8 cellular contexts compared by ENCODE assay signal in the genomic region with DNA sequence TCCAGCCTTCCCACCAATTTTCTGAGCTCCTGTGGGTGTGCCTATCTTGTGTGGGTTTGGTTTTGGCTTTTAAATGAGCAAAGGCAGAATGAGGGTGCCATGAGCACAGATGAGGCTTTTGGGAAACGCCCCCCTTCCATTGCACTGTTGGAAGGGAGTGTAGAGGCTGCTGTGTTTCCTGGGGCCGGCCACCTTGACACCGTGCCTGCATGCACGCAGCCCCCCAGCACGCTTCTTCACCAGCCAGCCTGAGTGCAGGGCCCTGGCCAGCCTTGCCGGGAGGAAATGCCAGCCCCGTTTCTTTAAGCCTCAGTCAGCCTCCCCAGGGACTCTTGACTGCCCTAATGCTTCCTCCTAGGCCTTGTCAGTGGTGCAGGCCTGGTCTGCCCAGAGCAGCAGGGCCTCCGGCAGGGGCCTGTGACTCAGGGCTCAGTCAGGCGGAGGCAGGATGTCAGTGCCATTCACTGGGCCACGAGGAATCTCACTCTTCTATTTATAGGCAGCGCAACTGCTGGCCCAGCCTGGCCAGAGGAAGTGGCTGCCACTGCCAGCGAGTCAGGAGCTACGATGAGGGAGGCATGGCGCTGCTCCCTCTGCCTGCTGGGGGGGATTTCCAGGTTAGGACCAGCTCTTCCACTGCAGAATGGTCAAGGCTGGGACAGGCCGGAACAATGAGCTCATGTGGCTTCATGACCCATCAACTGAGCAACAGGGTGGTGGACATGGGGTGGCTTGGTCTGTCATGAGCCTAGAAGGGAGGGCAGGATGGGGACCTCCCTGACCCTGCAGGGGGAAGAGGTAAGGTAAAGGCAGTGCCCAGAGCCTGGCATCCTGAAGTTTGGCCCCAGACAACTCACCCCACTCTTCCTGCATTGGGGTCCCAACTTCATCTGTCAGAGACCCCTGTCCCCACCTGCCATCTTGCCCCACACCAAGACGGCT.
DNase-seq lines count a peak whose midpoint lies in the region; ATAC-seq and TF ChIP-seq lines count a peak whose summit lies in the region.

No MANE protein-coding gene starts in this region.

- H2AK5ac ChIP-seq in mesendoderm (ENCODE audit: low read length): no peak overlapping the region

- DNase-seq in activated naive CD4-positive, alpha-beta T cell treated with anti-CD3 and anti-CD28 coated beads for 36 hours: peak; percentile 25
- no peak for DNase-seq in activated naive CD4-positive, alpha-beta T cell treated with anti-CD3 and anti-CD28 coated beads, Interleukin-2, amount 50 U/mL, for 16 hours
- DNase-seq in RPMI7951 (ENCODE audit: low read depth) (peak; percentile 99), endothelial cell (ENCODE audit: low spot score) (peak; percentile 30), mesendoderm (peak; percentile 94), ureter (ENCODE audit: low spot score) (peak; percentile 77), T-helper 2 cell (no peak)

- no peak overlapping the region for H3K27ac Mint-ChIP-seq in activated naive CD4-positive, alpha-beta T cell treated with anti-CD3 and anti-CD28 coated beads for 36 hours
- H3K27ac Mint-ChIP-seq in endothelial cell (ENCODE audit: unreplicated experiment): no peak overlapping the region

- H3K4ac ChIP-seq in mesendoderm (ENCODE audit: low read depth, low read length): no peak overlapping the region

- H3K27me3 Mint-ChIP-seq in activated naive CD4-positive, alpha-beta T cell treated with anti-CD3 and anti-CD28 coated beads for 36 hours (ENCODE audit: low read depth): no peaks in the 10 kb centered on the region
- H3K27me3 Mint-ChIP-seq in endothelial cell (ENCODE audit: unreplicated experiment): no peaks in the 10 kb centered on the region

- no peaks in the 10 kb centered on the region for H3K9me3 Mint-ChIP-seq in activated naive CD4-positive, alpha-beta T cell treated with anti-CD3 and anti-CD28 coated beads for 36 hours
- no peaks in the 10 kb centered on the region for H3K9me3 Mint-ChIP-seq in endothelial cell (ENCODE audit: unreplicated experiment)

- H3K23ac ChIP-seq in mesendoderm (ENCODE audit: low read length): peak overlapping the region; percentile 6

- no peaks in the 10 kb centered on the region for H3K36me3 ChIP-seq in mesendoderm (ENCODE audit: control insufficient read depth, insufficient read depth, low read length)

- no peak overlapping the region for H3K4me3 ChIP-seq in mesendoderm (ENCODE audit: low read length)

- H2BK5ac ChIP-seq in mesendoderm (ENCODE audit: low read length): peak overlapping the region; percentile 41

- H3K27me3 ChIP-seq in mesendoderm (ENCODE audit: insufficient read depth, low read length, poor library complexity): no peaks in the 10 kb centered on the region

- no peaks in the 10 kb centered on the region for H3K79me1 ChIP-seq in mesendoderm (ENCODE audit: low read length)

- H3K4me3 Mint-ChIP-seq in activated naive CD4-positive, alpha-beta T cell treated with anti-CD3 and anti-CD28 coated beads for 36 hours: no peak overlapping the region
- no peak overlapping the region for H3K4me3 Mint-ChIP-seq in endothelial cell (ENCODE audit: unreplicated experiment)

- no peak overlapping the region for H3K18ac ChIP-seq in mesendoderm (ENCODE audit: low read length)

- intact Hi-C loops in activated naive CD4-positive, alpha-beta T cell treated with anti-CD3 and anti-CD28 coated beads for 36 hours (cut with micrococcal nuclease): no loop called here

- H3K4me1 Mint-ChIP-seq in activated naive CD4-positive, alpha-beta T cell treated with anti-CD3 and anti-CD28 coated beads for 36 hours (ENCODE audit: low read depth): no peaks in the 10 kb centered on the region
- peaks cover 12% of the 10 kb centered on the region for H3K4me1 Mint-ChIP-seq in endothelial cell (ENCODE audit: unreplicated experiment)

- CTCF ChIA-PET in activated naive CD4-positive, alpha-beta T cell treated with anti-CD3 and anti-CD28 coated beads for 36 hours (lab: Charles Lee): interaction anchor here (0.6 kb wide), 2 partner anchors 135 to 212 kb away, joined by 3 read pairs; no protein-coding TSS in a partner anchor

- no peak overlapping the region for H4K5ac ChIP-seq in mesendoderm (ENCODE audit: low read length)

- H3K36me3 Mint-ChIP-seq in activated naive CD4-positive, alpha-beta T cell treated with anti-CD3 and anti-CD28 coated beads for 36 hours (ENCODE audit: low read depth): no peaks in the 10 kb centered on the region
- peaks cover 13% of the 10 kb centered on the region for H3K36me3 Mint-ChIP-seq in endothelial cell (ENCODE audit: low read depth, unreplicated experiment)

- peak overlapping the region; percentile 33 for H3K9ac ChIP-seq in mesendoderm (ENCODE audit: low read length)

- no peak for TF ChIP-seq CTCF in endothelial cell (IDR thresholded peaks at IDR 0.05; ENCODE audit: unreplicated experiment)

- peak overlapping the region; percentile 62 for H3K56ac ChIP-seq in mesendoderm (ENCODE audit: low read length)

- peaks cover 11% of the 10 kb centered on the region for H3K4me1 ChIP-seq in mesendoderm (ENCODE audit: control insufficient read depth, low read depth, low read length)

- no peak overlapping the region for H2BK15ac ChIP-seq in mesendoderm (replicated peaks; ENCODE audit: low read depth)

- no peak overlapping the region for H2BK120ac ChIP-seq in mesendoderm (ENCODE audit: low read depth, low read length)

- no peak overlapping the region for H3K4me2 ChIP-seq in mesendoderm (ENCODE audit: low read length)

- peak; percentile 65 for ATAC-seq in HG02943 (IDR thresholded peaks at IDR 0.05; ENCODE audit: low read depth, unreplicated experiment)

- no CpG with 5 or more reads among the region's 16 CpGs for WGBS in mesendoderm (ENCODE audit: extremely low coverage, insufficient coverage, low lambda C conversion rate)

- H4K8ac ChIP-seq in mesendoderm (ENCODE audit: low read depth, low read length): no peak overlapping the region

- no peaks in the 10 kb centered on the region for H3K79me2 ChIP-seq in mesendoderm (ENCODE audit: control insufficient read depth, insufficient read depth, low read length)

- H3K27ac ChIP-seq in mesendoderm (ENCODE audit: low read depth, low read length): peak overlapping the region; percentile 79

Comparison
In these comparisons a context has a peak if more than half of its experiments do, and no peak if none do; other contexts are left out.
1. DNase-seq: peak in activated naive CD4-positive, alpha-beta T cell treated with anti-CD3 and anti-CD28 coated beads for 36 hours (single experiment), RPMI7951 (single experiment), endothelial cell (single experiment), mesendoderm (single experiment) and ureter (single experiment); none in activated naive CD4-positive, alpha-beta T cell treated with anti-CD3 and anti-CD28 coated beads, Interleukin-2, amount 50 U/mL, for 16 hours (single experiment) and T-helper 2 cell (0 of 5).